ENCODE assay signal across 29 cellular contexts in genomic region chr16:79573881-79574280, GRCh38.
"Had no signal": no experiment of that assay in that cellular context is flagged by ENCODE, and none has a peak within 500 bp of the region (broad histone marks: within the 10 kb centered on the region; RNA-seq: fewer than 3 reads in every experiment).

No MANE protein-coding gene starts in this region.

- H3K4me3 ChIP-seq: breast epithelium, K562, SK-N-MC had no signal

- H3K4me1 Mint-ChIP-seq: activated CD8-positive, alpha-beta memory T cell treated with anti-CD3 and anti-CD28 coated beads, Interleukin-2, amount 10 ng/mL, durations not matched to agents 7 days and 5 days; activated naive CD4-positive, alpha-beta T cell treated with anti-CD3 and anti-CD28 coated beads, Interleukin-2, amount 50 U/mL, for 24 hours; T-cell had no signal

- ATAC-seq: activated CD8-positive, alpha-beta memory T cell treated with anti-CD3 and anti-CD28 coated beads, Interleukin-2, amount 10 ng/mL, durations not matched to agents 7 days and 5 days; K562; Panc1; Right ventricle myocardium inferior; T-cell had no signal

- H3K27me3 ChIP-seq: breast epithelium had no signal

- H3K36me3 Mint-ChIP-seq: activated CD8-positive, alpha-beta memory T cell treated with anti-CD3 and anti-CD28 coated beads, Interleukin-2, amount 10 ng/mL, durations not matched to agents 7 days and 5 days; activated naive CD4-positive, alpha-beta T cell treated with anti-CD3 and anti-CD28 coated beads, Interleukin-2, amount 50 U/mL, for 24 hours; T-cell had no signal

- H3K9me3 Mint-ChIP-seq: activated naive CD4-positive, alpha-beta T cell treated with anti-CD3 and anti-CD28 coated beads, Interleukin-2, amount 50 U/mL, for 24 hours; activated T-cell treated with anti-CD3 and anti-CD28 coated beads, Interleukin-2, amount 50 U/mL, for 24 hours; activated T-helper 1 cell treated with anti-CD3 and anti-CD28 coated beads, Interleukin-12 subunit alpha, Interleukin-12 subunit beta, Interleukin-2, Interleukin-4 antibody, amounts not matched to agents 30 ng/mL and 10 ng/mL and 1 ng/mL, durations not matched to agents 14 hours and 24 hours and 36 hours; T-cell had no signal

- DNase-seq: activated CD4-positive, alpha-beta T cell treated with anti-CD3 and anti-CD28 coated beads for 48 hours; activated CD4-positive, alpha-beta T cell treated with anti-CD3 and anti-CD28 coated beads, Interleukin-2, amount 50 U/mL, for 48 hours; activated CD8-positive, alpha-beta memory T cell treated with anti-CD3 and anti-CD28 coated beads, Interleukin-2, amount 10 ng/mL, durations not matched to agents 7 days and 5 days; activated effector memory CD4-positive, alpha-beta T cell treated with Interleukin-2 at 50 U/mL for 16 hours; activated naive CD4-positive, alpha-beta T cell; activated T-cell treated with anti-CD3 and anti-CD28 coated beads, Interleukin-2, amount 50 U/mL, for 24 hours; aorta; caudate nucleus; Karpas-422; MM.1S; NCI-H1105; NCI-H1436; NCI-H1694 treated with DMSO at 0.1 percent for 48 hours; NCI-H2081 treated with DMSO at 0.1 percent for 48 hours; NCI-H2171 treated with DMSO at 0.1 percent for 48 hours; NCI-H226; NCI-H524 treated with DMSO at 0.1 percent for 48 hours; NCI-H82; OCI-M1; RPMI8226; T-cell had no signal

- H3K36me3 ChIP-seq: breast epithelium had no signal

- H3K4me1 ChIP-seq: breast epithelium had no signal

- H3K9me3 ChIP-seq: breast epithelium had no signal

- H3K4me3 Mint-ChIP-seq: activated CD8-positive, alpha-beta memory T cell treated with anti-CD3 and anti-CD28 coated beads, Interleukin-2, amount 10 ng/mL, durations not matched to agents 7 days and 5 days; activated naive CD4-positive, alpha-beta T cell treated with anti-CD3 and anti-CD28 coated beads, Interleukin-2, amount 50 U/mL, for 24 hours; activated T-cell treated with anti-CD3 and anti-CD28 coated beads, Interleukin-2, amount 50 U/mL, for 24 hours; activated T-helper 1 cell treated with anti-CD3 and anti-CD28 coated beads, Interleukin-12 subunit alpha, Interleukin-12 subunit beta, Interleukin-2, Interleukin-4 antibody, amounts not matched to agents 30 ng/mL and 10 ng/mL and 1 ng/mL, durations not matched to agents 14 hours and 24 hours and 36 hours; T-cell had no signal

- H3K27ac Mint-ChIP-seq: activated CD8-positive, alpha-beta memory T cell treated with anti-CD3 and anti-CD28 coated beads, Interleukin-2, amount 10 ng/mL, durations not matched to agents 7 days and 5 days; activated naive CD4-positive, alpha-beta T cell treated with anti-CD3 and anti-CD28 coated beads, Interleukin-2, amount 50 U/mL, for 24 hours; activated T-cell treated with anti-CD3 and anti-CD28 coated beads, Interleukin-2, amount 50 U/mL, for 24 hours; activated T-helper 1 cell treated with anti-CD3 and anti-CD28 coated beads, Interleukin-12 subunit alpha, Interleukin-12 subunit beta, Interleukin-2, Interleukin-4 antibody, amounts not matched to agents 30 ng/mL and 10 ng/mL and 1 ng/mL, durations not matched to agents 14 hours and 24 hours and 36 hours; T-cell had no signal

- H3K27ac ChIP-seq: breast epithelium, SK-N-MC, VCaP had no signal
